ENCODE assay signal across 38 cellular contexts in the genomic region with DNA sequence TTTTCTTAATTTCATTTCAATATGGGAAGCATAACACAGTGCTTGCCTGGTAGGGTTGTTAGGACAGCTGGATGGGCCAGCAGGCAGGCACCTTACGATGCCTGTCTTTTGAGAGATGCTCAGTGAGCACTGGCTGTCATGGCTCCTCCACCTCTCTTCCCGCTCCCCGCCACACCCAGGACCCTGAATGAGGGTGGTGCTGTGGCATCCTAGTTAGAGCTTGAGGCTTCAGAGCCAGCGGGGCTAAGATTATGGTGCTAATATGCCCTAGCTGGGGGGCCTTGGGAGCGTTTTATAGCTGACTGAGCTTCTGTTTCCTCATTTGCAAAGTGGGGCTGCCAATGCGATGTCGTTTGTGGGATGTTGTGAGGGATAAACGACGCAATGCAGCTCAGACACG.
"Had no signal": no experiment of that assay in that cellular context is flagged by ENCODE, and none has a peak within 500 bp of the region (broad histone marks: within the 10 kb centered on the region; RNA-seq: fewer than 3 reads in every experiment).

No MANE protein-coding gene starts in this region.

- H3K27ac ChIP-seq: ascending aorta, cardiac muscle cell, VCaP had no signal

- H3K4me1 Mint-ChIP-seq: activated CD4-positive, alpha-beta T cell treated with anti-CD3 and anti-CD28 coated beads, Interleukin-2, amount 10 ng/mL, durations not matched to agents 24 days and 14 days; activated naive CD8-positive, alpha-beta T cell treated with anti-CD3 and anti-CD28 coated beads, Interleukin-2, amount 50 U/mL, for 24 hours; central memory CD8-positive, alpha-beta T cell had no signal

- H3K27ac Mint-ChIP-seq: activated B cell treated with CpG ODN at 0.5 μM for 24 hours; activated CD4-positive, alpha-beta memory T cell treated with anti-CD3 and anti-CD28 coated beads for 36 hours; activated CD4-positive, alpha-beta T cell treated with anti-CD3 and anti-CD28 coated beads, Interleukin-2, amount 10 ng/mL, durations not matched to agents 24 days and 14 days; activated CD8-positive, alpha-beta memory T cell treated with anti-CD3 and anti-CD28 coated beads, Interleukin-2, amount 10 ng/mL, durations not matched to agents 7 days and 5 days; activated CD8-positive, alpha-beta T cell treated with anti-CD3 and anti-CD28 coated beads for 36 hours; activated naive CD4-positive, alpha-beta T cell treated with anti-CD3 and anti-CD28 coated beads for 36 hours; activated naive CD4-positive, alpha-beta T cell treated with anti-CD3 and anti-CD28 coated beads, Interleukin-2, amount 50 U/mL, for 72 hours; activated naive CD8-positive, alpha-beta T cell treated with anti-CD3 and anti-CD28 coated beads, Interleukin-2, amount 10 ng/mL, durations not matched to agents 7 days and 5 days; activated naive CD8-positive, alpha-beta T cell treated with anti-CD3 and anti-CD28 coated beads, Interleukin-2, amount 50 U/mL, for 24 hours; activated T-cell treated with anti-CD3 and anti-CD28 coated beads, Interleukin-2, amount 50 U/mL, for 72 hours; activated T-helper 1 cell treated with anti-CD3 and anti-CD28 coated beads, Interleukin-12 subunit alpha, Interleukin-12 subunit beta, Interleukin-2, Interleukin-4 antibody, amounts not matched to agents 30 ng/mL and 10 ng/mL and 1 ng/mL, durations not matched to agents 14 hours and 24 hours and 36 hours; activated T-helper 17 cell treated with anti-CD3 and anti-CD28 coated beads, Interleukin-2, amount 50 U/mL, for 72 hours; brain; T-helper 1 cell treated with Interleukin-12 subunit alpha and Interleukin-12 subunit beta and Interleukin-4 antibody, amounts not matched to agents 30 μg/mL and 1 μg/mL, for 36 hours; T-helper 2 cell treated with Interferon-gamma antibody and Interleukin-4, amounts not matched to agents 5 μg/mL and 100 μg/mL, for 36 hours had no signal

- H3K27me3 ChIP-seq: ascending aorta, cardiac muscle cell had no signal

- DNase-seq: activated B cell treated with CpG ODN at 0.5 μM for 24 hours; activated CD4-positive, alpha-beta memory T cell treated with anti-CD3 and anti-CD28 coated beads for 36 hours; activated CD4-positive, alpha-beta T cell treated with anti-CD3 and anti-CD28 coated beads for 4 hours; activated CD4-positive, alpha-beta T cell treated with anti-CD3 and anti-CD28 coated beads, Interleukin-2, amount 10 ng/mL, durations not matched to agents 24 days and 14 days; activated CD4-positive, alpha-beta T cell treated with anti-CD3 and anti-CD28 coated beads, Interleukin-2, amount 50 U/mL, for 4 hours; activated CD4-positive, CD25-positive, alpha-beta regulatory T cell treated with anti-CD3 and anti-CD28 coated beads, Interleukin-2, amount 50 U/mL, for 72 hours; activated CD8-positive, alpha-beta memory T cell treated with anti-CD3 and anti-CD28 coated beads, Interleukin-2, amount 10 ng/mL, durations not matched to agents 7 days and 5 days; activated CD8-positive, alpha-beta T cell treated with anti-CD3 and anti-CD28 coated beads for 36 hours; activated effector memory CD4-positive, alpha-beta T cell treated with anti-CD3 and anti-CD28 coated beads, Interleukin-2, amount 50 U/mL, for 16 hours; activated gamma-delta T cell treated with Interleukin-2 at 50 U/mL for 16 hours; activated naive CD4-positive, alpha-beta T cell; activated naive CD4-positive, alpha-beta T cell treated with anti-CD3 and anti-CD28 coated beads for 36 hours; activated naive CD4-positive, alpha-beta T cell treated with anti-CD3 and anti-CD28 coated beads, Interleukin-2, amount 50 U/mL, for 16 hours; activated naive CD8-positive, alpha-beta T cell treated with anti-CD3 and anti-CD28 coated beads, Interleukin-2, amount 10 ng/mL, durations not matched to agents 7 days and 5 days; activated naive CD8-positive, alpha-beta T cell treated with anti-CD3 and anti-CD28 coated beads, Interleukin-2, amount 50 U/mL, for 24 hours; activated T-cell treated with anti-CD3 and anti-CD28 coated beads for 4 hours; activated T-cell treated with anti-CD3 and anti-CD28 coated beads, Interleukin-2, amount 50 U/mL, for 1 hour; activated T-cell treated with anti-CD3 and anti-CD28 coated beads, Interleukin-2, amount 50 U/mL, for 4 hours; activated T-cell treated with anti-CD3 and anti-CD28 coated beads, Interleukin-2, amount 50 U/mL, for 72 hours; amygdala; anterior cingulate cortex; caudate nucleus; cerebellar nuclear complex; SW 1271; T-helper 1 cell; T-helper 2 cell; T-helper 9 cell had no signal

- H3K36me3 ChIP-seq: ascending aorta, cardiac muscle cell had no signal

- H3K27me3 Mint-ChIP-seq: activated B cell treated with CpG ODN at 0.5 μM for 24 hours; activated CD4-positive, alpha-beta memory T cell treated with anti-CD3 and anti-CD28 coated beads for 36 hours; activated CD8-positive, alpha-beta T cell treated with anti-CD3 and anti-CD28 coated beads for 36 hours; activated naive CD8-positive, alpha-beta T cell treated with anti-CD3 and anti-CD28 coated beads, Interleukin-2, amount 50 U/mL, for 24 hours had no signal

- FAIRE-seq: TTC549 had no signal

- H3K4me3 Mint-ChIP-seq: activated B cell treated with CpG ODN at 0.5 μM for 24 hours; activated CD4-positive, alpha-beta memory T cell treated with anti-CD3 and anti-CD28 coated beads for 36 hours; activated CD4-positive, alpha-beta T cell treated with anti-CD3 and anti-CD28 coated beads, Interleukin-2, amount 10 ng/mL, durations not matched to agents 24 days and 14 days; activated CD8-positive, alpha-beta memory T cell treated with anti-CD3 and anti-CD28 coated beads, Interleukin-2, amount 10 ng/mL, durations not matched to agents 7 days and 5 days; activated CD8-positive, alpha-beta T cell treated with anti-CD3 and anti-CD28 coated beads for 36 hours; activated naive CD4-positive, alpha-beta T cell treated with anti-CD3 and anti-CD28 coated beads for 36 hours; activated naive CD8-positive, alpha-beta T cell treated with anti-CD3 and anti-CD28 coated beads, Interleukin-2, amount 10 ng/mL, durations not matched to agents 7 days and 5 days; activated naive CD8-positive, alpha-beta T cell treated with anti-CD3 and anti-CD28 coated beads, Interleukin-2, amount 50 U/mL, for 24 hours; activated T-cell treated with anti-CD3 and anti-CD28 coated beads, Interleukin-2, amount 50 U/mL, for 4 hours; activated T-cell treated with anti-CD3 and anti-CD28 coated beads, Interleukin-2, amount 50 U/mL, for 72 hours; activated T-helper 1 cell treated with anti-CD3 and anti-CD28 coated beads, Interleukin-12 subunit alpha, Interleukin-12 subunit beta, Interleukin-2, Interleukin-4 antibody, amounts not matched to agents 30 ng/mL and 10 ng/mL and 1 ng/mL, durations not matched to agents 14 hours and 24 hours and 36 hours; activated T-helper 17 cell treated with anti-CD3 and anti-CD28 coated beads, Interleukin-2, amount 50 U/mL, for 72 hours; brain; central memory CD8-positive, alpha-beta T cell; T-helper 1 cell treated with Interleukin-12 subunit alpha and Interleukin-12 subunit beta and Interleukin-4 antibody, amounts not matched to agents 30 μg/mL and 1 μg/mL, for 36 hours; T-helper 2 cell treated with Interferon-gamma antibody and Interleukin-4, amounts not matched to agents 5 μg/mL and 100 μg/mL, for 36 hours had no signal

- H3K4me3 ChIP-seq: ascending aorta, cardiac muscle cell had no signal
